2 cellular contexts compared by ENCODE assay signal in the genomic region with DNA sequence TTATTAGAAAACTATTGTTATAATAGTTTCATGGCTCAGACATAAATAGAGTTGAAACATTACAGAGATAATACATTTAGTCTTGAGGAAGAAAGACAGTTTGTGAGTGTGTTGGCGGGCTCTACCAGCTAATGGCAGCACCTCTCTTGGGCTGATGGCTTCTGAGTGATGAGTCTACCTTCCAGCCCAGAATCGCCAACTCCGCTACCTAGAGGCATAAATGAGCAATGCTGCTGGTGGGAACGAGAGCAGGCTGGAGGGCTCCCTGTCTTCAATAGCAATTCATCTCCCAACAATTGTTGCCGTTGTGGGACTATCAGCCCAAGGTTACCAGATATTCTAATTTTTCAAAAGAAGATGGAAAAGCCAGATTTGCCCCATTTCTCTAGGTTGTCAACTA.
TF ChIP-seq lines count a peak whose summit lies in the region.

No MANE protein-coding gene starts in this region.

TF ChIP-seq in HEK293T, 16 proteins besides CTCF, POLR2A, EP300 and RAD21 (continued from another document):
- TF ChIP-seq LEF1 (IDR thresholded peaks at IDR 0.05; ENCODE audit: borderline replicate concordance): no peak
- no peak for TF ChIP-seq CTBP1 (IDR thresholded peaks at IDR 0.05; ENCODE audit: borderline replicate concordance)
TF ChIP-seq in HEK293T: peak in this region for 0.

TF ChIP-seq in SK-N-SH, 30 proteins besides CTCF, POLR2A, EP300 and RAD21:
- TF ChIP-seq, protein P1, sequence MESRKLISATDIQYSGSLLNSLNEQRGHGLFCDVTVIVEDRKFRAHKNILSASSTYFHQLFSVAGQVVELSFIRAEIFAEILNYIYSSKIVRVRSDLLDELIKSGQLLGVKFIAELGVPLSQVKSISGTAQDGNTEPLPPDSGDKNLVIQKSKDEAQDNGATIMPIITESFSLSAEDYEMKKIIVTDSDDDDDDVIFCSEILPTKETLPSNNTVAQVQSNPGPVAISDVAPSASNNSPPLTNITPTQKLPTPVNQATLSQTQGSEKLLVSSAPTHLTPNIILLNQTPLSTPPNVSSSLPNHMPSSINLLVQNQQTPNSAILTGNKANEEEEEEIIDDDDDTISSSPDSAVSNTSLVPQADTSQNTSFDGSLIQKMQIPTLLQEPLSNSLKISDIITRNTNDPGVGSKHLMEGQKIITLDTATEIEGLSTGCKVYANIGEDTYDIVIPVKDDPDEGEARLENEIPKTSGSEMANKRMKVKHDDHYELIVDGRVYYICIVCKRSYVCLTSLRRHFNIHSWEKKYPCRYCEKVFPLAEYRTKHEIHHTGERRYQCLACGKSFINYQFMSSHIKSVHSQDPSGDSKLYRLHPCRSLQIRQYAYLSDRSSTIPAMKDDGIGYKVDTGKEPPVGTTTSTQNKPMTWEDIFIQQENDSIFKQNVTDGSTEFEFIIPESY (IDR thresholded peaks at IDR 0.05; ENCODE audit: borderline replicate concordance, low read depth): no peak
- TF ChIP-seq CHD2 (IDR thresholded peaks at IDR 0.05; ENCODE audit: low read length, partially characterized antibody) (no peak), RXRA (IDR thresholded peaks at IDR 0.05; ENCODE audit: borderline replicate concordance, low read depth) (no peak), FOXM1 (IDR thresholded peaks at IDR 0.05; ENCODE audit: low read depth) (no peak), FOSL2 (IDR thresholded peaks at IDR 0.05; ENCODE audit: borderline replicate concordance, low read depth) (no peak), EZH2phosphoT487 (IDR thresholded peaks at IDR 0.05; ENCODE audit: borderline replicate concordance, low read depth) (no peak), NFIC (IDR thresholded peaks at IDR 0.05; ENCODE audit: borderline replicate concordance) (no peak), SMC3 (IDR thresholded peaks at IDR 0.05; ENCODE audit: low read depth, low read length) (no peak), FOXJ3 (CRISPR knock-in tag; IDR thresholded peaks at IDR 0.05) (no peak), MXI1 (IDR thresholded peaks at IDR 0.05; ENCODE audit: low read depth, low read length) (no peak)
- TF ChIP-seq, protein P2, sequence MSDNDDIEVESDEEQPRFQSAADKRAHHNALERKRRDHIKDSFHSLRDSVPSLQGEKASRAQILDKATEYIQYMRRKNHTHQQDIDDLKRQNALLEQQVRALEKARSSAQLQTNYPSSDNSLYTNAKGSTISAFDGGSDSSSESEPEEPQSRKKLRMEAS (IDR thresholded peaks at IDR 0.05; ENCODE audit: low read depth): no peak
- TF ChIP-seq, protein P3, sequence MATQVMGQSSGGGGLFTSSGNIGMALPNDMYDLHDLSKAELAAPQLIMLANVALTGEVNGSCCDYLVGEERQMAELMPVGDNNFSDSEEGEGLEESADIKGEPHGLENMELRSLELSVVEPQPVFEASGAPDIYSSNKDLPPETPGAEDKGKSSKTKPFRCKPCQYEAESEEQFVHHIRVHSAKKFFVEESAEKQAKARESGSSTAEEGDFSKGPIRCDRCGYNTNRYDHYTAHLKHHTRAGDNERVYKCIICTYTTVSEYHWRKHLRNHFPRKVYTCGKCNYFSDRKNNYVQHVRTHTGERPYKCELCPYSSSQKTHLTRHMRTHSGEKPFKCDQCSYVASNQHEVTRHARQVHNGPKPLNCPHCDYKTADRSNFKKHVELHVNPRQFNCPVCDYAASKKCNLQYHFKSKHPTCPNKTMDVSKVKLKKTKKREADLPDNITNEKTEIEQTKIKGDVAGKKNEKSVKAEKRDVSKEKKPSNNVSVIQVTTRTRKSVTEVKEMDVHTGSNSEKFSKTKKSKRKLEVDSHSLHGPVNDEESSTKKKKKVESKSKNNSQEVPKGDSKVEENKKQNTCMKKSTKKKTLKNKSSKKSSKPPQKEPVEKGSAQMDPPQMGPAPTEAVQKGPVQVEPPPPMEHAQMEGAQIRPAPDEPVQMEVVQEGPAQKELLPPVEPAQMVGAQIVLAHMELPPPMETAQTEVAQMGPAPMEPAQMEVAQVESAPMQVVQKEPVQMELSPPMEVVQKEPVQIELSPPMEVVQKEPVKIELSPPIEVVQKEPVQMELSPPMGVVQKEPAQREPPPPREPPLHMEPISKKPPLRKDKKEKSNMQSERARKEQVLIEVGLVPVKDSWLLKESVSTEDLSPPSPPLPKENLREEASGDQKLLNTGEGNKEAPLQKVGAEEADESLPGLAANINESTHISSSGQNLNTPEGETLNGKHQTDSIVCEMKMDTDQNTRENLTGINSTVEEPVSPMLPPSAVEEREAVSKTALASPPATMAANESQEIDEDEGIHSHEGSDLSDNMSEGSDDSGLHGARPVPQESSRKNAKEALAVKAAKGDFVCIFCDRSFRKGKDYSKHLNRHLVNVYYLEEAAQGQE (IDR thresholded peaks at IDR 0.05; ENCODE audit: low read depth, low read length): no peak
- TF ChIP-seq, protein P4, sequence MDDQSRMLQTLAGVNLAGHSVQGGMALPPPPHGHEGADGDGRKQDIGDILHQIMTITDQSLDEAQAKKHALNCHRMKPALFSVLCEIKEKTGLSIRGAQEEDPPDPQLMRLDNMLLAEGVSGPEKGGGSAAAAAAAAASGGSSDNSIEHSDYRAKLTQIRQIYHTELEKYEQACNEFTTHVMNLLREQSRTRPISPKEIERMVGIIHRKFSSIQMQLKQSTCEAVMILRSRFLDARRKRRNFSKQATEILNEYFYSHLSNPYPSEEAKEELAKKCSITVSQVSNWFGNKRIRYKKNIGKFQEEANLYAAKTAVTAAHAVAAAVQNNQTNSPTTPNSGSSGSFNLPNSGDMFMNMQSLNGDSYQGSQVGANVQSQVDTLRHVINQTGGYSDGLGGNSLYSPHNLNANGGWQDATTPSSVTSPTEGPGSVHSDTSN (IDR thresholded peaks at IDR 0.05): no peak
- TF ChIP-seq, protein P5, sequence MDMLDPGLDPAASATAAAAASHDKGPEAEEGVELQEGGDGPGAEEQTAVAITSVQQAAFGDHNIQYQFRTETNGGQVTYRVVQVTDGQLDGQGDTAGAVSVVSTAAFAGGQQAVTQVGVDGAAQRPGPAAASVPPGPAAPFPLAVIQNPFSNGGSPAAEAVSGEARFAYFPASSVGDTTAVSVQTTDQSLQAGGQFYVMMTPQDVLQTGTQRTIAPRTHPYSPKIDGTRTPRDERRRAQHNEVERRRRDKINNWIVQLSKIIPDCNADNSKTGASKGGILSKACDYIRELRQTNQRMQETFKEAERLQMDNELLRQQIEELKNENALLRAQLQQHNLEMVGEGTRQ (IDR thresholded peaks at IDR 0.05; ENCODE audit: borderline replicate concordance, low read depth, low read length): no peak
